ENCODE assay signal across 16 cellular contexts in the genomic region with DNA sequence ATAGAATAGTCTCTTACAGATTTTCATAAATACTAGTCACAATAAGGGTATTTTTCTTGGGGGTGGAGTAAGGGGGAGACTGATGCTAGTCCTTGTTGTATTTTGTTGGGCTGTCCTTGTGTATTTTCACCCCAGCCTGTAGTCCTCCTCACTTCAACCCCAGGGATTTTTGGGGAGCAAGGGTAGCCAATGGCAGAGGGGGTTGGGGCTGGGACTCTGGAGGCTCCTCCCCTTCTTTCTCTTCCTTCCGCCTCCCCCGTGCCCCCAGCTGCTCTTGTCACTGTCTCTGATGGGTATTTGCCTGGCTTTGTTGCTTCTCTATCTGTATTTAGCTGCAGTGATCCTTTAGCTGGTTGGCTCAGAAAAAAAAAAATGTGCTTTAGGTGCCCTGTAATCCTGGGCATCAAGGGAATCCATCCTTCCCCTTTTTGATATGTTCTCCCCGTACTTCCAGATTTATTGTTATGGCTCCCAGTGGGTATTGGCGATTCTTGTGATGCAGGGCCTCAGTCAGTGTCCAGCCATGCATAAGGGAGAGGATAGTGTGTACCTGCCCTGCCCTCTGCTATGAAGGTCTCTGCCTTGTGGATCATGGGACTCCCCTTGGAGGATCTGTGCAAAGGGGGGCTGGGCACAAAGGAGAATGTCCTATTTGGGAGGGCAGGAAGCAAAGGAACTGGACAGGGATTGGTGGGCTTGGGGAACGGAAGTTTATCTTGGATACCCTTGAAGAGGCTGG. TPM values are rescaled to one million over a fixed set of nuclear protein-coding genes. Genes with fewer than 3 reads are reported as not detected.
A peak's percentile ranks its signal among the peaks of the same experiment; 100 is the strongest.
DNase-seq lines count a peak whose midpoint lies in the region; ATAC-seq and TF ChIP-seq lines count a peak whose summit lies in the region.
"Had no signal": no experiment of that assay in that cellular context is flagged by ENCODE, and none has a peak within 500 bp of the region (broad histone marks: within the 10 kb centered on the region; RNA-seq: fewer than 3 reads in every experiment).

No MANE protein-coding gene starts in this region.

- no peaks in the 10 kb centered on the region for H3K27me3 ChIP-seq in SK-N-SH (ENCODE audit: insufficient read depth)
- H3K27me3 ChIP-seq in CD8-positive, alpha-beta memory T cell (ENCODE audit: insufficient read depth, low read length, poor library complexity, severe bottlenecking), result no peaks in the 10 kb centered on the region
- H3K27me3 ChIP-seq: gastrocnemius medialis had no signal

- H3K4me3 ChIP-seq in SK-N-SH (ENCODE audit: low read depth in 2 of 2, low read length in 1 of 2), result no peak overlapping the region
- H3K4me3 ChIP-seq in CD8-positive, alpha-beta memory T cell (ENCODE audit: low read length), result no peak overlapping the region
- H3K4me3 ChIP-seq: gastrocnemius medialis had no signal

- no peaks in the 10 kb centered on the region for H3K27me3 Mint-ChIP-seq in CD8-positive, alpha-beta memory T cell
- no peaks in the 10 kb centered on the region for H3K27me3 Mint-ChIP-seq in activated T-helper 17 cell treated with anti-CD3 and anti-CD28 coated beads, Interleukin-2, amount 50 U/mL, for 72 hours
- no peaks in the 10 kb centered on the region for H3K27me3 Mint-ChIP-seq in nephron progenitor cell (ENCODE audit: low read depth, poor library complexity)
- H3K27me3 Mint-ChIP-seq: central memory CD8-positive, alpha-beta T cell had no signal

- CTCF ChIA-PET in SK-N-SH (lab: Yijun Ruan, JAX), result interaction anchor here (0.6 to 1.2 kb wide), 2 partner anchors 43 to 749 kb away, joined by 4 read pairs; no protein-coding TSS in a partner anchor
- CTCF ChIA-PET in CD8-positive, alpha-beta memory T cell (lab: Charles Lee), result no interaction called here

- TF ChIP-seq CTCF in SK-N-SH (IDR thresholded peaks at IDR 0.05) (no peak), nephron progenitor cell (IDR thresholded peaks at IDR 0.05) (no peak)

- peaks cover 80% of the 10 kb centered on the region in 2 experiments for H3K36me3 ChIP-seq in SK-N-SH (replicated peaks in 1 of 2; ENCODE audit: control insufficient read depth in 1 of 2, insufficient read depth in 2 of 2, low read length in 1 of 2)
- peaks cover 51% of the 10 kb centered on the region for H3K36me3 ChIP-seq in CD8-positive, alpha-beta memory T cell (ENCODE audit: insufficient read depth, low read length)

- peak overlapping the region; percentile 0 to 90 (median 62) for H3K27ac Mint-ChIP-seq in CD8-positive, alpha-beta memory T cell
- H3K27ac Mint-ChIP-seq in activated T-helper 17 cell treated with anti-CD3 and anti-CD28 coated beads, Interleukin-2, amount 50 U/mL, for 72 hours, result peak overlapping the region; percentile 41
- peak overlapping the region; percentile 93 for H3K27ac Mint-ChIP-seq in nephron progenitor cell

- POLR2A ChIA-PET in SK-N-SH (lab: Yijun Ruan, JAX), result interaction anchor here (1.0 kb wide), 1 partner anchor 19 kb away, joined by 3 read pairs; no protein-coding TSS in a partner anchor
- POLR2A ChIA-PET in CD8-positive, alpha-beta memory T cell (lab: Charles Lee), result no interaction called here

- H4K20me1 ChIP-seq in SK-N-SH (ENCODE audit: insufficient read depth), result no peaks in the 10 kb centered on the region

- H3K4me3 Mint-ChIP-seq in CD8-positive, alpha-beta memory T cell, result no peak overlapping the region
- no peak overlapping the region for H3K4me3 Mint-ChIP-seq in activated T-helper 17 cell treated with anti-CD3 and anti-CD28 coated beads, Interleukin-2, amount 50 U/mL, for 72 hours
- no peak overlapping the region for H3K4me3 Mint-ChIP-seq in nephron progenitor cell
- H3K4me3 Mint-ChIP-seq: central memory CD8-positive, alpha-beta T cell had no signal

- no peak overlapping the region for H2AFZ ChIP-seq in SK-N-SH (ENCODE audit: low read depth)

- H3K36me3 Mint-ChIP-seq in CD8-positive, alpha-beta memory T cell, result peaks cover 7 to 95% (median 18%) of the 10 kb centered on the region in 3 donors
- peaks cover 100% of the 10 kb centered on the region for H3K36me3 Mint-ChIP-seq in activated T-helper 17 cell treated with anti-CD3 and anti-CD28 coated beads, Interleukin-2, amount 50 U/mL, for 72 hours (ENCODE audit: low read depth)
- peaks cover 74% of the 10 kb centered on the region for H3K36me3 Mint-ChIP-seq in nephron progenitor cell (ENCODE audit: low read depth)

- H3K27ac ChIP-seq in SK-N-SH (ENCODE audit: low read depth in 2 of 2, low read length in 1 of 2), result peak overlapping the region in 1 of 2 experiments; percentile 1; a peak in 1 of 4 replicates
- no peak overlapping the region for H3K27ac ChIP-seq in CD8-positive, alpha-beta memory T cell (ENCODE audit: low read depth, low read length)
- H3K27ac ChIP-seq: gastrocnemius medialis had no signal

- H3K9me3 ChIP-seq in SK-N-SH, result no peaks in the 10 kb centered on the region
- no peaks in the 10 kb centered on the region for H3K9me3 ChIP-seq in CD8-positive, alpha-beta memory T cell (ENCODE audit: low read length)
- H3K9me3 ChIP-seq: gastrocnemius medialis had no signal

- H3K9me2 ChIP-seq in SK-N-SH, result no peaks in the 10 kb centered on the region

- H3K79me2 ChIP-seq in SK-N-SH (ENCODE audit: insufficient read depth), result peaks cover 13% of the 10 kb centered on the region; the same call in 1 of the 2 replicates

- TF ChIP-seq RAD21 in SK-N-SH (IDR thresholded peaks at IDR 0.05; ENCODE audit: low read length), result no peak

- ATAC-seq in SK-N-SH treated with all-trans-retinoic acid at 6 μM for 48 hours, result 0 out of 3 replicates have a peak, but pooled peaks have one; percentile 2
- no peak for ATAC-seq in activated T-helper 17 cell treated with anti-CD3 and anti-CD28 coated beads, Interleukin-2, amount 50 U/mL, for 72 hours (replicated peaks)
- ATAC-seq in HG03175 (IDR thresholded peaks at IDR 0.05; ENCODE audit: unreplicated experiment), result no peak
- ATAC-seq: gastrocnemius medialis had no signal

- H3K9me3 Mint-ChIP-seq in CD8-positive, alpha-beta memory T cell, result no peaks in the 10 kb centered on the region
- no peaks in the 10 kb centered on the region for H3K9me3 Mint-ChIP-seq in activated T-helper 17 cell treated with anti-CD3 and anti-CD28 coated beads, Interleukin-2, amount 50 U/mL, for 72 hours
- H3K9me3 Mint-ChIP-seq in nephron progenitor cell, result no peaks in the 10 kb centered on the region
- H3K9me3 Mint-ChIP-seq: central memory CD8-positive, alpha-beta T cell had no signal

- H3K4me1 ChIP-seq in SK-N-SH (ENCODE audit: control insufficient read depth in 1 of 2, insufficient read depth in 2 of 2, low read depth in 1 of 2, low read length in 1 of 2), result no peaks in the 10 kb centered on the region
- H3K4me1 ChIP-seq in CD8-positive, alpha-beta memory T cell (ENCODE audit: insufficient read depth, low read length), result no peaks in the 10 kb centered on the region
- H3K4me1 ChIP-seq: gastrocnemius medialis had no signal

- no peak overlapping the region for H3K9ac ChIP-seq in SK-N-SH

- H3F3A ChIP-seq in SK-N-SH (replicated peaks; ENCODE audit: insufficient read depth), result peaks cover 66% of the 10 kb centered on the region

- H3K4me2 ChIP-seq in SK-N-SH, result no peak overlapping the region

- no peak for TF ChIP-seq EP300 in SK-N-SH (IDR thresholded peaks at IDR 0.05; ENCODE audit: borderline replicate concordance in 1 of 2, low read depth in 1 of 2, low read length in 1 of 2)

- WGBS in SK-N-SH (ENCODE audit: low lambda C conversion rate), result 70% methylated on average over 5 of the region's 5 CpGs

- DNase-seq in SK-N-SH (no peak), nephron progenitor cell (no peak), SHP77 treated with DMSO at 0.1 percent for 48 hours (lab: John Stamatoyannopoulos, UW) (no peak), amygdala (lab: John Stamatoyannopoulos, UW) (no peak)
- DNase-seq in CD8-positive, alpha-beta memory T cell, result no peak
- DNase-seq: 8988T, gastrocnemius medialis, NCI-H1694 treated with DMSO at 0.1 percent for 48 hours, NCI-H446 treated with DMSO at 0.1 percent for 48 hours, small intestine had no signal

- H3K4me1 Mint-ChIP-seq in CD8-positive, alpha-beta memory T cell, result peaks cover 0 to 9% (median 0%) of the 10 kb centered on the region in 3 donors
- H3K4me1 Mint-ChIP-seq in activated T-helper 17 cell treated with anti-CD3 and anti-CD28 coated beads, Interleukin-2, amount 50 U/mL, for 72 hours, result peaks cover 5% of the 10 kb centered on the region
- H3K4me1 Mint-ChIP-seq in nephron progenitor cell, result peaks cover 28% of the 10 kb centered on the region

TF ChIP-seq in SK-N-SH treated with all-trans-retinoic acid at 6 μM for 48 hours, 23 proteins besides CTCF, POLR2A, EP300 and RAD21 (continues in another document):
- TF ChIP-seq ESRRG (CRISPR knock-in tag; IDR thresholded peaks at IDR 0.05), result no peak

TF ChIP-seq in SK-N-SH, 30 proteins besides CTCF, POLR2A, EP300 and RAD21 (continues in another document):
- no peak for TF ChIP-seq FOXJ3 (CRISPR knock-in tag; IDR thresholded peaks at IDR 0.05)
- no peak for TF ChIP-seq CHD2 (IDR thresholded peaks at IDR 0.05; ENCODE audit: low read length, partially characterized antibody)
- no peak for TF ChIP-seq GABPA (IDR thresholded peaks at IDR 0.05; ENCODE audit: low read depth)

RNA-seq across cellular contexts. Expression of a gene that starts 16.5 kb away (rescaled TPM):
- 329 and 358 TPM in 2 replicates for polyA plus RNA-seq in SK-N-SH (2012; rRNA removed)
- 283 and 343 TPM in 2 replicates for polyA plus RNA-seq in SK-N-SH (2012; cell fraction: cytosol; rRNA removed)
- 185 and 191 TPM in 2 replicates for polyA plus RNA-seq in SK-N-SH (2012; cell fraction: nucleus; rRNA removed)
- 100 to 1,000 TPM; 151 to 161 TPM for total RNA-seq in CD8-positive, alpha-beta memory T cell
- 113 TPM for polyA plus RNA-seq in CD8-positive, alpha-beta memory T cell
- 100 to 1,000 TPM in 1 of 2 donors, 10 to 100 TPM in 1; 62.7 to 127 TPM for total RNA-seq in activated T-helper 17 cell treated with anti-CD3 and anti-CD28 coated beads, Interleukin-2, amount 50 U/mL, for 72 hours

RNA-seq across cellular contexts. Expression of a gene that starts 19.9 kb away (rescaled TPM):
- polyA plus RNA-seq in SK-N-SH (2012; rRNA removed), result 168 and 207 TPM in 2 replicates
- 158 and 160 TPM in 2 replicates for polyA plus RNA-seq in SK-N-SH (2012; cell fraction: cytosol; rRNA removed)
- polyA plus RNA-seq in SK-N-SH (2012; cell fraction: nucleus; rRNA removed), result 163 and 238 TPM in 2 replicates
- total RNA-seq in CD8-positive, alpha-beta memory T cell, result 100 to 1,000 TPM; 100 to 103 TPM
- 74.7 TPM for polyA plus RNA-seq in CD8-positive, alpha-beta memory T cell
- 100 to 1,000 TPM in 1 of 2 donors, 10 to 100 TPM in 1; 88.9 to 130 TPM for total RNA-seq in activated T-helper 17 cell treated with anti-CD3 and anti-CD28 coated beads, Interleukin-2, amount 50 U/mL, for 72 hours

RNA-seq across cellular contexts. Expression of a gene that starts 35.6 kb away (rescaled TPM):
- 382 and 684 TPM in 2 replicates for polyA plus RNA-seq in SK-N-SH (2012; rRNA removed)
- 339 and 530 TPM in 2 replicates for polyA plus RNA-seq in SK-N-SH (2012; cell fraction: cytosol; rRNA removed)
- polyA plus RNA-seq in SK-N-SH (2012; cell fraction: nucleus; rRNA removed), result 163 and 201 TPM in 2 replicates
- 100 to 1,000 TPM; 131 to 138 TPM for total RNA-seq in CD8-positive, alpha-beta memory T cell
- 143 TPM for polyA plus RNA-seq in CD8-positive, alpha-beta memory T cell
- 100 to 1,000 TPM in 1 of 2 donors, 10 to 100 TPM in 1; 71.3 to 101 TPM for total RNA-seq in activated T-helper 17 cell treated with anti-CD3 and anti-CD28 coated beads, Interleukin-2, amount 50 U/mL, for 72 hours

RNA-seq across cellular contexts. Expression of a gene that starts 40.2 kb away (rescaled TPM):
- polyA plus RNA-seq in SK-N-SH (2012; rRNA removed), result 0.29 and 0.64 TPM in 2 replicates
- polyA plus RNA-seq in SK-N-SH (2012; cell fraction: cytosol; rRNA removed), result 0.34 and 0.58 TPM in 2 replicates
- 0.19 TPM in 1 of 2 replicates, not detected in the other for polyA plus RNA-seq in SK-N-SH (2012; cell fraction: nucleus; rRNA removed)
- not detected for total RNA-seq in CD8-positive, alpha-beta memory T cell
- polyA plus RNA-seq in CD8-positive, alpha-beta memory T cell, result not detected
- total RNA-seq in activated T-helper 17 cell treated with anti-CD3 and anti-CD28 coated beads, Interleukin-2, amount 50 U/mL, for 72 hours, result not detected
- total RNA-seq: gastrocnemius medialis, lung microvascular endothelial cell, osteoblast had no signal

Comparison
In these comparisons a context has a peak if more than half of its experiments do, and no peak if none do; other contexts are left out.
1. H3K27ac Mint-ChIP-seq: peak in every context shown above with its lines; median percentile 93 in nephron progenitor cell; 62 in CD8-positive, alpha-beta memory T cell; 41 in activated T-helper 17 cell treated with anti-CD3 and anti-CD28 coated beads, Interleukin-2, amount 50 U/mL, for 72 hours.